ENCODE assay signal across 15 cellular contexts in genomic region chr13:53368948-53369347, GRCh38.
"Had no signal": no experiment of that assay in that cellular context is flagged by ENCODE, and none has a peak within 500 bp of the region (broad histone marks: within the 10 kb centered on the region; RNA-seq: fewer than 3 reads in every experiment).

No MANE protein-coding gene starts in this region.

- H3K36me3 Mint-ChIP-seq: activated naive CD4-positive, alpha-beta T cell treated with anti-CD3 and anti-CD28 coated beads, Interleukin-2, amount 50 U/mL, for 24 hours; naive B cell had no signal

- DNase-seq: activated CD4-positive, alpha-beta T cell treated with anti-CD3 and anti-CD28 coated beads, Interleukin-2, amount 50 U/mL, for 1 hour; body of pancreas; effector memory CD8-positive, alpha-beta T cell; kidney glomerular epithelial cell; lower lobe of right lung; naive B cell; retina; stimulated activated CD4-positive, alpha-beta T cell treated with anti-CD3 and anti-CD28 coated beads, Interleukin-15, amount 100 ng/mL, for 24 hours; stimulated activated CD4-positive, alpha-beta T cell treated with anti-CD3 and anti-CD28 coated beads, Interleukin-4, amount 100 ng/mL, for 24 hours; stimulated activated naive CD8-positive, alpha-beta T cell treated with anti-CD3 and anti-CD28 coated beads, Interleukin-15, amount 100 ng/mL, for 72 hours had no signal

- H3K4me1 Mint-ChIP-seq: activated naive CD4-positive, alpha-beta T cell treated with anti-CD3 and anti-CD28 coated beads, Interleukin-2, amount 50 U/mL, for 24 hours; central memory CD8-positive, alpha-beta T cell; naive B cell; stimulated activated naive CD8-positive, alpha-beta T cell treated with anti-CD3 and anti-CD28 coated beads, Interleukin-15, amount 100 ng/mL, for 72 hours had no signal

- H3K4me1 ChIP-seq: body of pancreas, lower lobe of right lung had no signal

- H3K27ac Mint-ChIP-seq: activated naive CD4-positive, alpha-beta T cell treated with anti-CD3 and anti-CD28 coated beads, Interleukin-2, amount 50 U/mL, for 24 hours; dendritic cell treated with granulocyte-macrophage colony-stimulating factor and Interleukin-4, amounts not matched to agents 40 ng/mL and 50 ng/mL, for 4 days; effector memory CD8-positive, alpha-beta T cell; naive B cell; stimulated activated naive CD8-positive, alpha-beta T cell treated with anti-CD3 and anti-CD28 coated beads, Interleukin-15, amount 100 ng/mL, for 72 hours had no signal

- H3K27ac ChIP-seq: body of pancreas, lower lobe of right lung, neutrophil, thoracic aorta had no signal

- H3K27me3 Mint-ChIP-seq: activated naive CD4-positive, alpha-beta T cell treated with anti-CD3 and anti-CD28 coated beads, Interleukin-2, amount 50 U/mL, for 24 hours; central memory CD8-positive, alpha-beta T cell; dendritic cell treated with granulocyte-macrophage colony-stimulating factor and Interleukin-4, amounts not matched to agents 40 ng/mL and 50 ng/mL, for 4 days; effector memory CD8-positive, alpha-beta T cell; naive B cell; stimulated activated naive CD8-positive, alpha-beta T cell treated with anti-CD3 and anti-CD28 coated beads, Interleukin-15, amount 100 ng/mL, for 72 hours had no signal

- H3K9me3 Mint-ChIP-seq: activated naive CD4-positive, alpha-beta T cell treated with anti-CD3 and anti-CD28 coated beads, Interleukin-2, amount 50 U/mL, for 24 hours; dendritic cell treated with granulocyte-macrophage colony-stimulating factor and Interleukin-4, amounts not matched to agents 40 ng/mL and 50 ng/mL, for 4 days; stimulated activated naive CD8-positive, alpha-beta T cell treated with anti-CD3 and anti-CD28 coated beads, Interleukin-15, amount 100 ng/mL, for 72 hours had no signal

- H3K36me3 ChIP-seq: lower lobe of right lung, neutrophil, thoracic aorta had no signal

- H3K4me3 Mint-ChIP-seq: activated naive CD4-positive, alpha-beta T cell treated with anti-CD3 and anti-CD28 coated beads, Interleukin-2, amount 50 U/mL, for 24 hours; central memory CD8-positive, alpha-beta T cell; dendritic cell treated with granulocyte-macrophage colony-stimulating factor and Interleukin-4, amounts not matched to agents 40 ng/mL and 50 ng/mL, for 4 days; effector memory CD8-positive, alpha-beta T cell; naive B cell; stimulated activated naive CD8-positive, alpha-beta T cell treated with anti-CD3 and anti-CD28 coated beads, Interleukin-15, amount 100 ng/mL, for 72 hours had no signal

- ATAC-seq: body of pancreas; effector memory CD8-positive, alpha-beta T cell; lower lobe of right lung; stimulated activated naive CD8-positive, alpha-beta T cell treated with anti-CD3 and anti-CD28 coated beads, Interleukin-15, amount 100 ng/mL, for 72 hours had no signal

- H3K9me3 ChIP-seq: body of pancreas, lower lobe of right lung, neutrophil, thoracic aorta had no signal

- H3K4me3 ChIP-seq: body of pancreas, lower lobe of right lung, thoracic aorta had no signal

- H3K27me3 ChIP-seq: body of pancreas, neutrophil had no signal
